8 cellular contexts compared by ENCODE assay signal in genomic region chr15:90165659-90166489, GRCh38. TPM values are rescaled to one million over a fixed set of nuclear protein-coding genes. Genes with fewer than 3 reads are reported as not detected.
A peak's percentile ranks its signal among the peaks of the same experiment; 100 is the strongest.
DNase-seq lines count a peak whose midpoint lies in the region; ATAC-seq and TF ChIP-seq lines count a peak whose summit lies in the region.

No MANE protein-coding gene starts in this region.

- H3K4me3 ChIP-seq in AG09309 (ENCODE audit: control insufficient read depth, low read depth, low read length) (no peak overlapping the region), heart right ventricle (no peak overlapping the region), skeletal muscle satellite cell (ENCODE audit: low read length) (peak overlapping the region; percentile 15), WERI-Rb-1 (ENCODE audit: low read depth, low read length) (no peak overlapping the region)

- H3K27ac Mint-ChIP-seq in activated CD4-positive, alpha-beta memory T cell treated with anti-CD3 and anti-CD28 coated beads for 36 hours, result peak overlapping the region; percentile 66

- H3K36me3 ChIP-seq in heart right ventricle (no peaks in the 10 kb centered on the region), skeletal muscle satellite cell (ENCODE audit: insufficient read depth, low read length) (no peaks in the 10 kb centered on the region), WERI-Rb-1 (no peaks in the 10 kb centered on the region)

- H3K27me3 ChIP-seq in heart right ventricle (no peaks in the 10 kb centered on the region), skeletal muscle satellite cell (ENCODE audit: control insufficient read depth, insufficient read depth, low read length) (no peaks in the 10 kb centered on the region), WERI-Rb-1 (ENCODE audit: insufficient read depth, low read depth, severe bottlenecking) (no peaks in the 10 kb centered on the region)

- H3K9me3 ChIP-seq in heart right ventricle, result no peaks in the 10 kb centered on the region
- H3K9me3 ChIP-seq in skeletal muscle satellite cell (replicated peaks; ENCODE audit: low read length), result no peaks in the 10 kb centered on the region
- H3K9me3 ChIP-seq in WERI-Rb-1 (ENCODE audit: severe bottlenecking), result no peaks in the 10 kb centered on the region

- no peaks in the 10 kb centered on the region for H3K36me3 Mint-ChIP-seq in activated CD4-positive, alpha-beta memory T cell treated with anti-CD3 and anti-CD28 coated beads for 36 hours

- H3K27ac ChIP-seq in heart right ventricle (peak overlapping the region in 4 of 10 donors; percentile 13 to 89 (median 42)), WERI-Rb-1 (no peak overlapping the region)

- DNase-seq in AG09309 (ENCODE audit: low read depth) (peak; percentile 95), NCI-H1092 treated with DMSO at 0.1 percent for 48 hours (lab: John Stamatoyannopoulos, UW) (peak; percentile 11), heart right ventricle (peak; percentile 31 to 40), WERI-Rb-1 (no peak)
- DNase-seq in activated CD4-positive, alpha-beta memory T cell treated with anti-CD3 and anti-CD28 coated beads for 36 hours, result peak; percentile 80

- no peak for TF ChIP-seq CTCF in AG09309 (IDR thresholded peaks at IDR 0.05; ENCODE audit: control insufficient read depth, insufficient read depth, low read depth, low read length, missing control alignments)
- TF ChIP-seq CTCF in heart right ventricle (IDR thresholded peaks at IDR 0.05), result no peak
- TF ChIP-seq CTCF in WERI-Rb-1 (IDR thresholded peaks at IDR 0.05; ENCODE audit: low read depth, low read length), result no peak

- CTCF ChIA-PET in activated CD4-positive, alpha-beta memory T cell treated with anti-CD3 and anti-CD28 coated beads for 36 hours (lab: Charles Lee), result interaction anchor here (0.7 to 0.9 kb wide), 2 partner anchors 13 to 195 kb away, joined by 3 read pairs; no protein-coding TSS in a partner anchor

- no peaks in the 10 kb centered on the region for H3K9me3 Mint-ChIP-seq in activated CD4-positive, alpha-beta memory T cell treated with anti-CD3 and anti-CD28 coated beads for 36 hours

- H3K4me1 ChIP-seq in heart right ventricle, result peaks cover 0 to 43% (median 0%) of the 10 kb centered on the region in 9 donors
- H3K4me1 ChIP-seq in skeletal muscle satellite cell (ENCODE audit: control insufficient read depth, insufficient read depth, low read length), result peaks cover 13% of the 10 kb centered on the region

- H3K4me2 ChIP-seq in skeletal muscle satellite cell (ENCODE audit: low read length), result peak overlapping the region; percentile 64

- H3K4me3 Mint-ChIP-seq in activated CD4-positive, alpha-beta memory T cell treated with anti-CD3 and anti-CD28 coated beads for 36 hours, result no peak overlapping the region

- 35 to 43% methylated on average over 14 of the region's 14 CpGs for whole genome bisulfite sequencing in heart right ventricle, 2 donors

- no peak overlapping the region for H3K9ac ChIP-seq in skeletal muscle satellite cell (ENCODE audit: low read depth, low read length)

- peak; percentile 89 for ATAC-seq in GM18868 (IDR thresholded peaks at IDR 0.05; ENCODE audit: unreplicated experiment)
- peak in 7 of 8 donors; percentile 63 to 92 (median 72) for ATAC-seq in heart right ventricle
- no peak for ATAC-seq in HG03520 (IDR thresholded peaks at IDR 0.05; ENCODE audit: unreplicated experiment)

- POLR2A ChIA-PET in activated CD4-positive, alpha-beta memory T cell treated with anti-CD3 and anti-CD28 coated beads for 36 hours (lab: Charles Lee), result interaction anchor here (1.1 kb wide), 1 partner anchor 18 kb away, joined by 3 read pairs; no protein-coding TSS in a partner anchor

- peaks cover 17% of the 10 kb centered on the region for H3K4me1 Mint-ChIP-seq in activated CD4-positive, alpha-beta memory T cell treated with anti-CD3 and anti-CD28 coated beads for 36 hours (ENCODE audit: low read depth)

- no peaks in the 10 kb centered on the region for H3K27me3 Mint-ChIP-seq in activated CD4-positive, alpha-beta memory T cell treated with anti-CD3 and anti-CD28 coated beads for 36 hours

- intact Hi-C loops in activated CD4-positive, alpha-beta memory T cell treated with anti-CD3 and anti-CD28 coated beads for 36 hours (cut with micrococcal nuclease), result loop anchor here (2.0 kb wide), 1 partner anchor 43 kb away; no protein-coding TSS in a partner anchor
- intact Hi-C loops in heart right ventricle (cut with DNase I), result no loop called here

RNA-seq across cellular contexts. Expression of gene SEMA4B, which starts 35.3 kb away (rescaled TPM):
- total RNA-seq in activated CD4-positive, alpha-beta memory T cell treated with anti-CD3 and anti-CD28 coated beads for 36 hours, result 10 to 100 TPM; 13.1 to 16.7 TPM
- total RNA-seq in heart right ventricle, result 10 to 100 TPM in 9 of 10 donors, 1 to 10 TPM in 1; 9.9 to 76.7 (median 15.1) TPM
- polyA plus RNA-seq in heart right ventricle, result 10 to 100 TPM; 24.7 to 27.0 TPM
- total RNA-seq in skeletal muscle satellite cell (2012; rRNA removed), result 10.9 and 15.2 TPM in 2 replicates
